Comparison of ENCODE assay signal across 23 cellular contexts in the genomic region with DNA sequence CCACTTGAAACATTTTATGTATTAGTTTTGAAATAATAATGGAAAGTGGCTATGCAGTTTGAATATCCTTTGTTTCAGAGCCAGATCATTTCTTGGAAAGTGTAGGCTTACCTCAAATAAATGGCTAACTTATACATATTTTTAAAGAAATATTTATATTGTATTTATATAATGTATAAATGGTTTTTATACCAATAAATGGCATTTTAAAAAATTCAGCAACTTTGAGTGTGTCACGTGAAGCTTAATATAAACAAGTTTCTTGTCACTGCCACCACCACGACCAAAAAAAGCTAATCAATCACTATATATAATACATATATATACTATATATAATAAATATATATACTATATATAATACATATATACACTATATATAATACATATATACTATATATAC. TPM values are rescaled to one million over a fixed set of nuclear protein-coding genes. Genes with fewer than 3 reads are reported as not detected.
A peak's percentile ranks its signal among the peaks of the same experiment; 100 is the strongest.
DNase-seq lines count a peak whose midpoint lies in the region; ATAC-seq and TF ChIP-seq lines count a peak whose summit lies in the region.
"Had no signal": no experiment of that assay in that cellular context is flagged by ENCODE, and none has a peak within 500 bp of the region (broad histone marks: within the 10 kb centered on the region; RNA-seq: fewer than 3 reads in every experiment).

No MANE protein-coding gene starts in this region.

- H3K4me3 ChIP-seq in ACC112 (ENCODE audit: low read depth, low read length) (no peak overlapping the region), Karpas-422 (ENCODE audit: low read length) (no peak overlapping the region), fibroblast of pulmonary artery (replicated peaks; ENCODE audit: low read depth, low read length) (no peak overlapping the region), osteoblast (ENCODE audit: insufficient read depth, low read length) (no peak overlapping the region)
- H3K4me3 ChIP-seq: GM12878, HAP-1 had no signal

- H3K27ac Mint-ChIP-seq in stimulated activated naive B cell treated with anti-CD40 and anti-IgM and Interleukin-4, amounts not matched to agents 10 μg/mL and 1 μg/mL and 100 μg/mL, for 72 hours = no peak overlapping the region

- H3K27ac ChIP-seq in ACC112 (ENCODE audit: low read depth, low read length) = peak overlapping the region; percentile 96; the same call in 1 of the 2 replicates
- no peak overlapping the region for H3K27ac ChIP-seq in Karpas-422 (ENCODE audit: low read length)
- H3K27ac ChIP-seq in osteoblast (ENCODE audit: low read depth, low read length) = peak overlapping the region; percentile 99
- H3K27ac ChIP-seq: KMS-11 had no signal

- peaks cover 23% of the 10 kb centered on the region for H3K36me3 ChIP-seq in ACC112 (ENCODE audit: insufficient read depth, low read length)
- H3K36me3 ChIP-seq in Karpas-422 (ENCODE audit: insufficient read depth, low read length) = no peaks in the 10 kb centered on the region
- peaks cover 31% of the 10 kb centered on the region for H3K36me3 ChIP-seq in osteoblast (ENCODE audit: insufficient read depth, low read length)
- H3K36me3 ChIP-seq: HAP-1 had no signal

- TF ChIP-seq CTCF in fibroblast of pulmonary artery (IDR thresholded peaks at IDR 0.05; ENCODE audit: low read length, missing control alignments) (no peak), osteoblast (IDR thresholded peaks at IDR 0.05; ENCODE audit: extremely low read depth, low read depth, low read length) (no peak)

- peaks cover 12 to 22% of the 10 kb centered on the region in 2 donors for H3K36me3 Mint-ChIP-seq in stimulated activated naive B cell treated with anti-CD40 and anti-IgM and Interleukin-4, amounts not matched to agents 10 μg/mL and 1 μg/mL and 100 μg/mL, for 72 hours
- H3K36me3 Mint-ChIP-seq: CD4-positive, alpha-beta memory T cell had no signal

- H3K9me3 Mint-ChIP-seq in stimulated activated naive B cell treated with anti-CD40 and anti-IgM and Interleukin-4, amounts not matched to agents 10 μg/mL and 1 μg/mL and 100 μg/mL, for 72 hours = peaks cover 5 to 7% of the 10 kb centered on the region in 2 donors

- H4K20me1 ChIP-seq in Karpas-422 (ENCODE audit: insufficient read depth, low read depth, low read length) = no peaks in the 10 kb centered on the region
- H4K20me1 ChIP-seq in osteoblast (ENCODE audit: insufficient read depth, low read length) = no peaks in the 10 kb centered on the region

- peaks cover 20 to 55% of the 10 kb centered on the region in 2 donors for H3K4me1 Mint-ChIP-seq in stimulated activated naive B cell treated with anti-CD40 and anti-IgM and Interleukin-4, amounts not matched to agents 10 μg/mL and 1 μg/mL and 100 μg/mL, for 72 hours

- H3K9me3 ChIP-seq in Karpas-422 (ENCODE audit: low read length) = no peaks in the 10 kb centered on the region
- H3K9me3 ChIP-seq in osteoblast (ENCODE audit: low read depth, low read length) = no peaks in the 10 kb centered on the region
- H3K9me3 ChIP-seq: HAP-1 had no signal

- H2AFZ ChIP-seq in ACC112 (ENCODE audit: low read length, unreplicated experiment) (no peak overlapping the region), Karpas-422 (ENCODE audit: low read length) (no peak overlapping the region), osteoblast (ENCODE audit: low read length) (no peak overlapping the region)

- no peak for ATAC-seq in HG03135 (IDR thresholded peaks at IDR 0.05; ENCODE audit: unreplicated experiment)
- ATAC-seq in stimulated activated naive B cell treated with anti-CD40 and anti-IgM and Interleukin-4, amounts not matched to agents 10 μg/mL and 1 μg/mL and 100 μg/mL, for 72 hours (replicated peaks) = no peak
- ATAC-seq: GM12878 had no signal

- DNase-seq in Karpas-422 = peak; percentile 19
- DNase-seq in fibroblast of pulmonary artery (ENCODE audit: low read depth) = peak; percentile 17
- no peak for DNase-seq in osteoblast (ENCODE audit: insufficient read length, low spot score, missing footprints)
- no peak for DNase-seq in NOMO-1 treated with dmso at 0.1 percent for 144 hours (lab: John Stamatoyannopoulos, UW; ENCODE audit: unreplicated experiment)
- DNase-seq in stimulated activated naive B cell treated with anti-CD40 and anti-IgM and Interleukin-4, amounts not matched to agents 10 μg/mL and 1 μg/mL and 100 μg/mL, for 72 hours = no peak
- DNase-seq: C1 segment of cervical spinal cord; CD4-positive, alpha-beta memory T cell; COR-L47; GDM1; NCI-H1092; NCI-H1436; NCI-H187; NCI-H2081 treated with DMSO at 0.1 percent for 48 hours; NCI-H2171; NCI-H524; NCI-H748 treated with DMSO at 0.1 percent for 48 hours; SHP77 had no signal

- no peaks in the 10 kb centered on the region for H3K27me3 ChIP-seq in ACC112 (ENCODE audit: insufficient read depth, low read length)
- H3K27me3 ChIP-seq in Karpas-422 (ENCODE audit: low read length) = no peaks in the 10 kb centered on the region
- H3K27me3 ChIP-seq in osteoblast (ENCODE audit: insufficient read depth, low read length) = no peaks in the 10 kb centered on the region

- no peaks in the 10 kb centered on the region for H3K9me2 ChIP-seq in Karpas-422 (replicated peaks; ENCODE audit: insufficient read depth, low read length)

- peaks cover 8 to 10% of the 10 kb centered on the region in 2 donors for H3K27me3 Mint-ChIP-seq in stimulated activated naive B cell treated with anti-CD40 and anti-IgM and Interleukin-4, amounts not matched to agents 10 μg/mL and 1 μg/mL and 100 μg/mL, for 72 hours

- H3K4me2 ChIP-seq in Karpas-422 (ENCODE audit: low read depth, low read length, poor library complexity, severe bottlenecking) (no peak overlapping the region), osteoblast (ENCODE audit: insufficient read depth, low read length) (no peak overlapping the region)

- H3K79me2 ChIP-seq in ACC112 (ENCODE audit: control insufficient read depth, insufficient read depth, low read length, unreplicated experiment) = peaks cover 22% of the 10 kb centered on the region
- no peaks in the 10 kb centered on the region for H3K79me2 ChIP-seq in Karpas-422 (ENCODE audit: low read length)
- peaks cover 21% of the 10 kb centered on the region for H3K79me2 ChIP-seq in osteoblast (ENCODE audit: insufficient read depth, low read length)

- H3K4me1 ChIP-seq in ACC112 (ENCODE audit: control insufficient read depth, insufficient read depth, low read length, unreplicated experiment) = peaks cover 28% of the 10 kb centered on the region
- H3K4me1 ChIP-seq in Karpas-422 (ENCODE audit: low read length) = peaks cover 9% of the 10 kb centered on the region
- H3K4me1 ChIP-seq in osteoblast (ENCODE audit: insufficient read depth, low read length) = peaks cover 40% of the 10 kb centered on the region
- H3K4me1 ChIP-seq: HAP-1 had no signal

- H3K4me3 Mint-ChIP-seq in stimulated activated naive B cell treated with anti-CD40 and anti-IgM and Interleukin-4, amounts not matched to agents 10 μg/mL and 1 μg/mL and 100 μg/mL, for 72 hours = no peak overlapping the region

- no peak overlapping the region for H3K9ac ChIP-seq in Karpas-422 (ENCODE audit: low read length)
- H3K9ac ChIP-seq: KMS-11 had no signal

RNA-seq across cellular contexts. Expression of gene IL6, which starts 4.8 kb away (rescaled TPM):
- total RNA-seq in Karpas-422 (2014; rRNA removed; shearing (Covaris generic); ENCODE audit: low replicate concordance) = 0.25 TPM in 1 of 2 replicates, not detected in the other
- total RNA-seq in osteoblast = 37.4 and 52.8 TPM in 2 replicates
- total RNA-seq: A172; CD4-positive, alpha-beta memory T cell; GM12878 had no signal

Comparison
In these comparisons a context has a peak if more than half of its experiments do, and no peak if none do; other contexts are left out.
1. DNase-seq: peak in Karpas-422 (single experiment) and fibroblast of pulmonary artery (single experiment); none in osteoblast (single experiment), NOMO-1 treated with dmso at 0.1 percent for 144 hours (single experiment) and stimulated activated naive B cell treated with anti-CD40 and anti-IgM and Interleukin-4, amounts not matched to agents 10 μg/mL and 1 μg/mL and 100 μg/mL, for 72 hours (single experiment).
2. RNA of gene IL6, which starts 4.8 kb away (total RNA-seq): 37.4 to 52.8 TPM in osteoblast; 0.25 TPM in Karpas-422; every median in the first group is over 10 times any median in the second.